1 cellular context compared by ENCODE assay signal in genomic region chr3:99108508-99108907, GRCh38.
TF ChIP-seq lines count a peak whose summit lies in the region.

No MANE protein-coding gene starts in this region.

TF ChIP-seq in WTC11, 78 proteins besides CTCF, POLR2A, EP300 and RAD21 (continued from another document):
- TF ChIP-seq ARID4B (CRISPR knock-in tag; IDR thresholded peaks at IDR 0.05; ENCODE audit: borderline replicate concordance) (no peak), TCF7 (CRISPR knock-in tag; IDR thresholded peaks at IDR 0.05; ENCODE audit: low read depth) (no peak), TEAD1 (CRISPR knock-in tag; IDR thresholded peaks at IDR 0.05) (no peak), MLX (CRISPR knock-in tag; IDR thresholded peaks at IDR 0.05) (no peak), FOXP1 (CRISPR knock-in tag; IDR thresholded peaks at IDR 0.05; ENCODE audit: borderline replicate concordance) (no peak), ZNF396 (CRISPR knock-in tag; IDR thresholded peaks at IDR 0.05; ENCODE audit: borderline replicate concordance) (no peak), GRHL2 (CRISPR knock-in tag; IDR thresholded peaks at IDR 0.05; ENCODE audit: insufficient replicate concordance, severe bottlenecking) (no peak)
- TF ChIP-seq, protein P1, sequence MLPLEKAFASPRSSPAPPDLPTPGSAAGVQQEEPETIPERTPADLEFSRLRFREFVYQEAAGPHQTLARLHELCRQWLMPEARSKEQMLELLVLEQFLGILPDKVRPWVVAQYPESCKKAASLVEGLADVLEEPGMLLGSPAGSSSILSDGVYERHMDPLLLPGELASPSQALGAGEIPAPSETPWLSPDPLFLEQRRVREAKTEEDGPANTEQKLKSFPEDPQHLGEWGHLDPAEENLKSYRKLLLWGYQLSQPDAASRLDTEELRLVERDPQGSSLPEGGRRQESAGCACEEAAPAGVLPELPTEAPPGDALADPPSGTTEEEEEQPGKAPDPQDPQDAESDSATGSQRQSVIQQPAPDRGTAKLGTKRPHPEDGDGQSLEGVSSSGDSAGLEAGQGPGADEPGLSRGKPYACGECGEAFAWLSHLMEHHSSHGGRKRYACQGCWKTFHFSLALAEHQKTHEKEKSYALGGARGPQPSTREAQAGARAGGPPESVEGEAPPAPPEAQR (CRISPR knock-in tag; IDR thresholded peaks at IDR 0.05), result no peak
- TF ChIP-seq, protein P2, sequence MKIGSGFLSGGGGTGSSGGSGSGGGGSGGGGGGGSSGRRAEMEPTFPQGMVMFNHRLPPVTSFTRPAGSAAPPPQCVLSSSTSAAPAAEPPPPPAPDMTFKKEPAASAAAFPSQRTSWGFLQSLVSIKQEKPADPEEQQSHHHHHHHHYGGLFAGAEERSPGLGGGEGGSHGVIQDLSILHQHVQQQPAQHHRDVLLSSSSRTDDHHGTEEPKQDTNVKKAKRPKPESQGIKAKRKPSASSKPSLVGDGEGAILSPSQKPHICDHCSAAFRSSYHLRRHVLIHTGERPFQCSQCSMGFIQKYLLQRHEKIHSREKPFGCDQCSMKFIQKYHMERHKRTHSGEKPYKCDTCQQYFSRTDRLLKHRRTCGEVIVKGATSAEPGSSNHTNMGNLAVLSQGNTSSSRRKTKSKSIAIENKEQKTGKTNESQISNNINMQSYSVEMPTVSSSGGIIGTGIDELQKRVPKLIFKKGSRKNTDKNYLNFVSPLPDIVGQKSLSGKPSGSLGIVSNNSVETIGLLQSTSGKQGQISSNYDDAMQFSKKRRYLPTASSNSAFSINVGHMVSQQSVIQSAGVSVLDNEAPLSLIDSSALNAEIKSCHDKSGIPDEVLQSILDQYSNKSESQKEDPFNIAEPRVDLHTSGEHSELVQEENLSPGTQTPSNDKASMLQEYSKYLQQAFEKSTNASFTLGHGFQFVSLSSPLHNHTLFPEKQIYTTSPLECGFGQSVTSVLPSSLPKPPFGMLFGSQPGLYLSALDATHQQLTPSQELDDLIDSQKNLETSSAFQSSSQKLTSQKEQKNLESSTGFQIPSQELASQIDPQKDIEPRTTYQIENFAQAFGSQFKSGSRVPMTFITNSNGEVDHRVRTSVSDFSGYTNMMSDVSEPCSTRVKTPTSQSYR (CRISPR knock-in tag; IDR thresholded peaks at IDR 0.05), result no peak
